ENCODE assay signal across 1 cellular context in genomic region chr15:40282144-40282869, GRCh38.
TF ChIP-seq lines count a peak whose summit lies in the region.

No MANE protein-coding gene starts in this region.

TF ChIP-seq in HepG2, 621 proteins besides CTCF, POLR2A, EP300 and RAD21 (continued from another document and continues in another):
- no peak for TF ChIP-seq ARID3A (IDR thresholded peaks at IDR 0.05; ENCODE audit: low read depth, low read length)
- TF ChIP-seq RXRA (CRISPR knock-in tag; IDR thresholded peaks at IDR 0.05), result 0 out of 2 replicates have a peak, but pooled peaks have one; percentile 27
- peak; percentile 75; the same call in 1 of the 2 replicates for TF ChIP-seq UBTF (CRISPR knock-in tag; IDR thresholded peaks at IDR 0.05)
- TF ChIP-seq NCOA2 (CRISPR knock-in tag; IDR thresholded peaks at IDR 0.05), result no peak
- TF ChIP-seq GLI4 (CRISPR knock-in tag; IDR thresholded peaks at IDR 0.05; ENCODE audit: borderline replicate concordance), result no peak
- TF ChIP-seq ZNF703 (CRISPR knock-in tag; IDR thresholded peaks at IDR 0.05; ENCODE audit: borderline replicate concordance), result no peak
- TF ChIP-seq MBD4 (IDR thresholded peaks at IDR 0.05; ENCODE audit: borderline replicate concordance, low read length), result no peak
- TF ChIP-seq HNRNPLL (IDR thresholded peaks at IDR 0.05; ENCODE audit: low read depth, low read length, poor library complexity, severe bottlenecking), result peak; percentile 52
- no peak for TF ChIP-seq NFRKB (IDR thresholded peaks at IDR 0.05)
- no peak for TF ChIP-seq NRL (CRISPR knock-in tag; IDR thresholded peaks at IDR 0.05; ENCODE audit: borderline replicate concordance)
- peak; percentile 26; the same call in 1 of the 2 replicates for TF ChIP-seq ZNF331 (CRISPR knock-in tag; IDR thresholded peaks at IDR 0.05)
- TF ChIP-seq, protein P1, sequence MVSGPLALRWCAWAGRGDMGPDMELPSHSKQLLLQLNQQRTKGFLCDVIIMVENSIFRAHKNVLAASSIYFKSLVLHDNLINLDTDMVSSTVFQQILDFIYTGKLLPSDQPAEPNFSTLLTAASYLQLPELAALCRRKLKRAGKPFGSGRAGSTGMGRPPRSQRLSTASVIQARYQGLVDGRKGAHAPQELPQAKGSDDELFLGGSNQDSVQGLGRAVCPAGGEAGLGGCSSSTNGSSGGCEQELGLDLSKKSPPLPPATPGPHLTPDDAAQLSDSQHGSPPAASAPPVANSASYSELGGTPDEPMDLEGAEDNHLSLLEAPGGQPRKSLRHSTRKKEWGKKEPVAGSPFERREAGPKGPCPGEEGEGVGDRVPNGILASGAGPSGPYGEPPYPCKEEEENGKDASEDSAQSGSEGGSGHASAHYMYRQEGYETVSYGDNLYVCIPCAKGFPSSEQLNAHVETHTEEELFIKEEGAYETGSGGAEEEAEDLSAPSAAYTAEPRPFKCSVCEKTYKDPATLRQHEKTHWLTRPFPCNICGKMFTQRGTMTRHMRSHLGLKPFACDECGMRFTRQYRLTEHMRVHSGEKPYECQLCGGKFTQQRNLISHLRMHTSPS (CRISPR knock-in tag; IDR thresholded peaks at IDR 0.05; ENCODE audit: low read depth), result no peak
- peak; percentile 58 for TF ChIP-seq ZFY (CRISPR knock-in tag; IDR thresholded peaks at IDR 0.05)
- TF ChIP-seq, protein P2, sequence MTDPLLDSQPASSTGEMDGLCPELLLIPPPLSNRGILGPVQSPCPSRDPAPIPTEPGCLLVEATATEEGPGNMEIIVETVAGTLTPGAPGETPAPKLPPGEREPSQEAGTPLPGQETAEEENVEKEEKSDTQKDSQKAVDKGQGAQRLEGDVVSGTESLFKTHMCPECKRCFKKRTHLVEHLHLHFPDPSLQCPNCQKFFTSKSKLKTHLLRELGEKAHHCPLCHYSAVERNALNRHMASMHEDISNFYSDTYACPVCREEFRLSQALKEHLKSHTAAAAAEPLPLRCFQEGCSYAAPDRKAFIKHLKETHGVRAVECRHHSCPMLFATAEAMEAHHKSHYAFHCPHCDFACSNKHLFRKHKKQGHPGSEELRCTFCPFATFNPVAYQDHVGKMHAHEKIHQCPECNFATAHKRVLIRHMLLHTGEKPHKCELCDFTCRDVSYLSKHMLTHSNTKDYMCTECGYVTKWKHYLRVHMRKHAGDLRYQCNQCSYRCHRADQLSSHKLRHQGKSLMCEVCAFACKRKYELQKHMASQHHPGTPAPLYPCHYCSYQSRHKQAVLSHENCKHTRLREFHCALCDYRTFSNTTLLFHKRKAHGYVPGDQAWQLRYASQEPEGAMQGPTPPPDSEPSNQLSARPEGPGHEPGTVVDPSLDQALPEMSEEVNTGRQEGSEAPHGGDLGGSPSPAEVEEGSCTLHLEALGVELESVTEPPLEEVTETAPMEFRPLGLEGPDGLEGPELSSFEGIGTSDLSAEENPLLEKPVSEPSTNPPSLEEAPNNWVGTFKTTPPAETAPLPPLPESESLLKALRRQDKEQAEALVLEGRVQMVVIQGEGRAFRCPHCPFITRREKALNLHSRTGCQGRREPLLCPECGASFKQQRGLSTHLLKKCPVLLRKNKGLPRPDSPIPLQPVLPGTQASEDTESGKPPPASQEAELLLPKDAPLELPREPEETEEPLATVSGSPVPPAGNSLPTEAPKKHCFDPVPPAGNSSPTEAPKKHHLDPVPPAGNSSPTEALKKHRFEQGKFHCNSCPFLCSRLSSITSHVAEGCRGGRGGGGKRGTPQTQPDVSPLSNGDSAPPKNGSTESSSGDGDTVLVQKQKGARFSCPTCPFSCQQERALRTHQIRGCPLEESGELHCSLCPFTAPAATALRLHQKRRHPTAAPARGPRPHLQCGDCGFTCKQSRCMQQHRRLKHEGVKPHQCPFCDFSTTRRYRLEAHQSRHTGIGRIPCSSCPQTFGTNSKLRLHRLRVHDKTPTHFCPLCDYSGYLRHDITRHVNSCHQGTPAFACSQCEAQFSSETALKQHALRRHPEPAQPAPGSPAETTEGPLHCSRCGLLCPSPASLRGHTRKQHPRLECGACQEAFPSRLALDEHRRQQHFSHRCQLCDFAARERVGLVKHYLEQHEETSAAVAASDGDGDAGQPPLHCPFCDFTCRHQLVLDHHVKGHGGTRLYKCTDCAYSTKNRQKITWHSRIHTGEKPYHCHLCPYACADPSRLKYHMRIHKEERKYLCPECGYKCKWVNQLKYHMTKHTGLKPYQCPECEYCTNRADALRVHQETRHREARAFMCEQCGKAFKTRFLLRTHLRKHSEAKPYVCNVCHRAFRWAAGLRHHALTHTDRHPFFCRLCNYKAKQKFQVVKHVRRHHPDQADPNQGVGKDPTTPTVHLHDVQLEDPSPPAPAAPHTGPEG (CRISPR knock-in tag; IDR thresholded peaks at IDR 0.05), result no peak
- TF ChIP-seq DPF2 (CRISPR knock-in tag; IDR thresholded peaks at IDR 0.05; ENCODE audit: borderline replicate concordance, low read depth), result no peak
- 0 out of 2 replicates have a peak, but pooled peaks have one; percentile 29 for TF ChIP-seq ZNF790 (CRISPR knock-in tag; IDR thresholded peaks at IDR 0.05; ENCODE audit: borderline replicate concordance)
- peak; percentile 43; the same call in 1 of the 2 replicates for TF ChIP-seq GABPB1 (CRISPR knock-in tag; IDR thresholded peaks at IDR 0.05)
- TF ChIP-seq REL (CRISPR knock-in tag; conservative IDR thresholded peaks at IDR 0.05), result no peak
- 0 out of 2 replicates have a peak, but pooled peaks have one; percentile 25 for TF ChIP-seq MTA1 (CRISPR knock-in tag; IDR thresholded peaks at IDR 0.05; ENCODE audit: borderline replicate concordance)
- TF ChIP-seq, protein P3, sequence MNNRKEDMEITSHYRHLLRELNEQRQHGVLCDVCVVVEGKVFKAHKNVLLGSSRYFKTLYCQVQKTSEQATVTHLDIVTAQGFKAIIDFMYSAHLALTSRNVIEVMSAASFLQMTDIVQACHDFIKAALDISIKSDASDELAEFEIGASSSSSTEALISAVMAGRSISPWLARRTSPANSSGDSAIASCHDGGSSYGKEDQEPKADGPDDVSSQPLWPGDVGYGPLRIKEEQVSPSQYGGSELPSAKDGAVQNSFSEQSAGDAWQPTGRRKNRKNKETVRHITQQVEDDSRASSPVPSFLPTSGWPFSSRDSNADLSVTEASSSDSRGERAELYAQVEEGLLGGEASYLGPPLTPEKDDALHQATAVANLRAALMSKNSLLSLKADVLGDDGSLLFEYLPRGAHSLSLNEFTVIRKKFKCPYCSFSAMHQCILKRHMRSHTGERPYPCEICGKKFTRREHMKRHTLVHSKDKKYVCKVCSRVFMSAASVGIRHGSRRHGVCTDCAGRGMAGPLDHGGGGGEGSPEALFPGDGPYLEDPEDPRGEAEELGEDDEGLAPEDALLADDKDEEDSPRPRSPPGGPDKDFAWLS (CRISPR knock-in tag; IDR thresholded peaks at IDR 0.05; ENCODE audit: borderline replicate concordance), result no peak
- TF ChIP-seq FOXK2 (IDR thresholded peaks at IDR 0.05), result no peak
- TF ChIP-seq ZNF713 (CRISPR knock-in tag; IDR thresholded peaks at IDR 0.05), result no peak
- peak; percentile 78; the same call in 1 of the 2 replicates for TF ChIP-seq KDM5B (CRISPR knock-in tag; IDR thresholded peaks at IDR 0.05; ENCODE audit: borderline replicate concordance)
- TF ChIP-seq ZBTB8A (CRISPR knock-in tag; IDR thresholded peaks at IDR 0.05; ENCODE audit: borderline replicate concordance, low read depth), result no peak
- TF ChIP-seq ZNF619 (CRISPR knock-in tag; IDR thresholded peaks at IDR 0.05), result no peak
- no peak for TF ChIP-seq ZSCAN5A (CRISPR knock-in tag; IDR thresholded peaks at IDR 0.05; ENCODE audit: borderline replicate concordance)
- no peak for TF ChIP-seq ZNF780A (CRISPR knock-in tag; IDR thresholded peaks at IDR 0.05)
- peak; percentile 45 for TF ChIP-seq SAFB2 (CRISPR knock-in tag; IDR thresholded peaks at IDR 0.05; ENCODE audit: borderline replicate concordance, low read depth)
- peak; percentile 57 for TF ChIP-seq HOXA3 (CRISPR knock-in tag; IDR thresholded peaks at IDR 0.05)
- TF ChIP-seq ZNF276 (CRISPR knock-in tag; IDR thresholded peaks at IDR 0.05; ENCODE audit: low read depth), result 0 out of 2 replicates have a peak, but pooled peaks have one; percentile 17
- no peak for TF ChIP-seq ZSCAN20 (CRISPR knock-in tag; IDR thresholded peaks at IDR 0.05; ENCODE audit: borderline replicate concordance)
- TF ChIP-seq, protein P4, sequence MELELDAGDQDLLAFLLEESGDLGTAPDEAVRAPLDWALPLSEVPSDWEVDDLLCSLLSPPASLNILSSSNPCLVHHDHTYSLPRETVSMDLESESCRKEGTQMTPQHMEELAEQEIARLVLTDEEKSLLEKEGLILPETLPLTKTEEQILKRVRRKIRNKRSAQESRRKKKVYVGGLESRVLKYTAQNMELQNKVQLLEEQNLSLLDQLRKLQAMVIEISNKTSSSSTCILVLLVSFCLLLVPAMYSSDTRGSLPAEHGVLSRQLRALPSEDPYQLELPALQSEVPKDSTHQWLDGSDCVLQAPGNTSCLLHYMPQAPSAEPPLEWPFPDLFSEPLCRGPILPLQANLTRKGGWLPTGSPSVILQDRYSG (CRISPR knock-in tag; IDR thresholded peaks at IDR 0.05), result peak; percentile 56; the same call in 1 of the 2 replicates
- no peak for TF ChIP-seq ZKSCAN5 (CRISPR knock-in tag; IDR thresholded peaks at IDR 0.05)
- TF ChIP-seq TOPORS (CRISPR knock-in tag; IDR thresholded peaks at IDR 0.05), result no peak
- no peak for TF ChIP-seq AGO1 (IDR thresholded peaks at IDR 0.05; ENCODE audit: low read depth, low read length, poor library complexity, severe bottlenecking)
- TF ChIP-seq SIX1 (CRISPR knock-in tag; IDR thresholded peaks at IDR 0.05; ENCODE audit: borderline replicate concordance), result no peak
- no peak for TF ChIP-seq ZNF337 (CRISPR knock-in tag; IDR thresholded peaks at IDR 0.05; ENCODE audit: borderline replicate concordance, low read depth)
- no peak for TF ChIP-seq MAZ (IDR thresholded peaks at IDR 0.05; ENCODE audit: borderline replicate concordance, low read depth, low read length)
- peak; percentile 61 for TF ChIP-seq MAZ (CRISPR knock-in tag; IDR thresholded peaks at IDR 0.05; ENCODE audit: low read depth)
- no peak for TF ChIP-seq ZNF547 (CRISPR knock-in tag; IDR thresholded peaks at IDR 0.05)
